32 cellular contexts compared by ENCODE assay signal in the genomic region with DNA sequence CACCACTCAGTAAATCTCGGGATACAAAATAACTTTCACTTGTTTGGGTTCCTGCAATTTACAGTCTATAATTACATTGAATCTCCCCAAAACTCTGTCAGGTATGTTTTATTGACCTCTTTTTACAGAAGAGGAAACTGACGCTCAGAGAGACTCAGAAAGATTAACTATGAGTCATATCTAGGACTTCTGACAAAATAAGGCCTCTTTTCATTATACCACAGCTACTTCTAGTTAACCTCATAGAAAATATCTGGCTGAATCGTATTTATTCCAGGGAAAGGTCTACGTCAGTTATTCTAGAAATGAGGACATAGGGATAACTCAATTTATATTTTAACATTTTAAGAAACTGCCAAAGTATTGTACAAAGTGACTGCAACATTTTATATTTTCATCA.
"Had no signal": no experiment of that assay in that cellular context is flagged by ENCODE, and none has a peak within 500 bp of the region (broad histone marks: within the 10 kb centered on the region; RNA-seq: fewer than 3 reads in every experiment).

No MANE protein-coding gene starts in this region.

- H3K27me3 ChIP-seq: adrenal gland, body of pancreas, foreskin keratinocyte, gastroesophageal sphincter, heart right ventricle, hepatocyte had no signal

- H3K4me3 ChIP-seq: adrenal gland, body of pancreas, esophagus muscularis mucosa, gastroesophageal sphincter, heart right ventricle, hepatocyte had no signal

- H3K36me3 ChIP-seq: adrenal gland, esophagus muscularis mucosa, gastroesophageal sphincter, heart right ventricle had no signal

- H3K36me3 Mint-ChIP-seq: activated naive CD4-positive, alpha-beta T cell treated with anti-CD3 and anti-CD28 coated beads, Interleukin-2, amount 50 U/mL, for 24 hours; activated naive CD8-positive, alpha-beta T cell treated with anti-CD3 and anti-CD28 coated beads for 36 hours had no signal

- H3K9me3 Mint-ChIP-seq: activated CD4-positive, alpha-beta T cell treated with anti-CD3 and anti-CD28 coated beads, Interleukin-2, amount 10 ng/mL, durations not matched to agents 7 days and 5 days; activated CD8-positive, alpha-beta T cell treated with anti-CD3 and anti-CD28 coated beads for 36 hours; activated naive CD4-positive, alpha-beta T cell treated with anti-CD3 and anti-CD28 coated beads for 36 hours; activated naive CD4-positive, alpha-beta T cell treated with anti-CD3 and anti-CD28 coated beads, Interleukin-2, amount 50 U/mL, for 24 hours; activated naive CD8-positive, alpha-beta T cell treated with anti-CD3 and anti-CD28 coated beads for 36 hours; activated naive CD8-positive, alpha-beta T cell treated with anti-CD3 and anti-CD28 coated beads, Interleukin-2, amount 50 U/mL, for 24 hours; effector memory CD8-positive, alpha-beta T cell; T-helper 2 cell treated with Interferon-gamma antibody and Interleukin-4, amounts not matched to agents 5 μg/mL and 100 μg/mL, for 36 hours had no signal

- H3K4me1 ChIP-seq: adrenal gland, body of pancreas, foreskin keratinocyte, gastroesophageal sphincter had no signal

- DNase-seq: activated CD4-positive, alpha-beta T cell treated with anti-CD3 and anti-CD28 coated beads for 36 hours; activated CD4-positive, alpha-beta T cell treated with anti-CD3 and anti-CD28 coated beads, Interleukin-2, amount 10 ng/mL, durations not matched to agents 7 days and 5 days; activated CD4-positive, alpha-beta T cell treated with anti-CD3 and anti-CD28 coated beads, Interleukin-2, amount 50 U/mL, for 4 hours; activated CD4-positive, CD25-positive, alpha-beta regulatory T cell; activated CD4-positive, CD25-positive, alpha-beta regulatory T cell treated with anti-CD3 and anti-CD28 coated beads, Interleukin-2, amount 50 U/mL, for 72 hours; activated CD8-positive, alpha-beta memory T cell treated with anti-CD3 and anti-CD28 coated beads for 24 hours; activated CD8-positive, alpha-beta T cell treated with anti-CD3 and anti-CD28 coated beads for 36 hours; activated effector memory CD4-positive, alpha-beta T cell treated with anti-CD3 and anti-CD28 coated beads, Interleukin-2, amount 50 U/mL, for 16 hours; activated naive CD4-positive, alpha-beta T cell treated with anti-CD3 and anti-CD28 coated beads for 36 hours; activated naive CD8-positive, alpha-beta T cell treated with anti-CD3 and anti-CD28 coated beads for 36 hours; activated naive CD8-positive, alpha-beta T cell treated with anti-CD3 and anti-CD28 coated beads, Interleukin-2, amount 50 U/mL, for 24 hours; activated T-cell treated with anti-CD3 and anti-CD28 coated beads, Interleukin-2, amount 50 U/mL, for 48 hours; adrenal gland; amygdala; aorta; body of pancreas; caudate nucleus; cortex of kidney; dermis blood vessel endothelial cell; effector CD4-positive, alpha-beta T cell; effector memory CD8-positive, alpha-beta T cell; erythroblast; heart right ventricle; T-helper 1 cell; T-helper 17 cell; T1000 had no signal

- H3K27ac ChIP-seq: adrenal gland, body of pancreas, esophagus muscularis mucosa, foreskin keratinocyte, gastroesophageal sphincter, hepatocyte had no signal

- H3K4me1 Mint-ChIP-seq: activated CD4-positive, alpha-beta T cell treated with anti-CD3 and anti-CD28 coated beads, Interleukin-2, amount 10 ng/mL, durations not matched to agents 7 days and 5 days; activated naive CD4-positive, alpha-beta T cell treated with anti-CD3 and anti-CD28 coated beads, Interleukin-2, amount 50 U/mL, for 24 hours; activated naive CD8-positive, alpha-beta T cell treated with anti-CD3 and anti-CD28 coated beads, Interleukin-2, amount 50 U/mL, for 24 hours; T-helper 17 cell had no signal

- H3K27ac Mint-ChIP-seq: activated CD4-positive, alpha-beta T cell treated with anti-CD3 and anti-CD28 coated beads for 36 hours; activated CD4-positive, alpha-beta T cell treated with anti-CD3 and anti-CD28 coated beads, Interleukin-2, amount 10 ng/mL, durations not matched to agents 7 days and 5 days; activated CD8-positive, alpha-beta T cell treated with anti-CD3 and anti-CD28 coated beads for 36 hours; activated naive CD4-positive, alpha-beta T cell treated with anti-CD3 and anti-CD28 coated beads for 36 hours; activated naive CD4-positive, alpha-beta T cell treated with anti-CD3 and anti-CD28 coated beads, Interleukin-2, amount 50 U/mL, for 24 hours; activated naive CD8-positive, alpha-beta T cell treated with anti-CD3 and anti-CD28 coated beads for 36 hours; activated naive CD8-positive, alpha-beta T cell treated with anti-CD3 and anti-CD28 coated beads, Interleukin-2, amount 50 U/mL, for 24 hours; effector memory CD8-positive, alpha-beta T cell; T-helper 17 cell; T-helper 2 cell treated with Interferon-gamma antibody and Interleukin-4, amounts not matched to agents 5 μg/mL and 100 μg/mL, for 36 hours had no signal

- H3K9me3 ChIP-seq: adrenal gland, body of pancreas, esophagus muscularis mucosa, gastroesophageal sphincter, heart right ventricle had no signal

- H3K4me3 Mint-ChIP-seq: activated CD4-positive, alpha-beta T cell treated with anti-CD3 and anti-CD28 coated beads for 36 hours; activated CD4-positive, alpha-beta T cell treated with anti-CD3 and anti-CD28 coated beads, Interleukin-2, amount 10 ng/mL, durations not matched to agents 7 days and 5 days; activated CD8-positive, alpha-beta T cell treated with anti-CD3 and anti-CD28 coated beads for 36 hours; activated naive CD4-positive, alpha-beta T cell treated with anti-CD3 and anti-CD28 coated beads for 36 hours; activated naive CD4-positive, alpha-beta T cell treated with anti-CD3 and anti-CD28 coated beads, Interleukin-2, amount 50 U/mL, for 24 hours; activated naive CD8-positive, alpha-beta T cell treated with anti-CD3 and anti-CD28 coated beads for 36 hours; activated naive CD8-positive, alpha-beta T cell treated with anti-CD3 and anti-CD28 coated beads, Interleukin-2, amount 50 U/mL, for 24 hours; effector memory CD8-positive, alpha-beta T cell; T-helper 17 cell; T-helper 2 cell treated with Interferon-gamma antibody and Interleukin-4, amounts not matched to agents 5 μg/mL and 100 μg/mL, for 36 hours had no signal

- ATAC-seq: activated CD4-positive, alpha-beta T cell treated with anti-CD3 and anti-CD28 coated beads for 36 hours; activated CD8-positive, alpha-beta T cell treated with anti-CD3 and anti-CD28 coated beads for 36 hours; activated naive CD8-positive, alpha-beta T cell treated with anti-CD3 and anti-CD28 coated beads, Interleukin-2, amount 50 U/mL, for 24 hours; body of pancreas; effector memory CD8-positive, alpha-beta T cell; foreskin keratinocyte; gastroesophageal sphincter; heart right ventricle; T-helper 17 cell had no signal
